8 cellular contexts compared by ENCODE assay signal in genomic region chr1:1013105-1013921, GRCh38. TPM values are rescaled to one million over a fixed set of nuclear protein-coding genes. Genes with fewer than 3 reads are reported as not detected.
DNase-seq lines count a peak whose midpoint lies in the region; ATAC-seq and TF ChIP-seq lines count a peak whose summit lies in the region.

TSS of gene ISG15 (plus strand) at chr1:1013497. CDS start at chr1:1013574, 77 bp downstream.

- in situ Hi-C loops in Caki2 (cut with HindIII; ENCODE audit: low pct_unique_long_range_greater_than_20kb, low sequenced_read_pairs), result no loop called here

- ATAC-seq in foreskin keratinocyte, result peak; percentile 83

- no peaks in the 10 kb centered on the region for H3K27me3 ChIP-seq in HUES48 (ENCODE audit: control insufficient read depth, insufficient read depth, low read length)
- peaks cover under 1% of the 10 kb centered on the region for H3K27me3 ChIP-seq in foreskin keratinocyte
- H3K27me3 ChIP-seq in neuron (ENCODE audit: insufficient read depth, low read length), result no peaks in the 10 kb centered on the region
- peaks cover 0 to 3% (median 0%) of the 10 kb centered on the region in 5 donors for H3K27me3 ChIP-seq in subcutaneous abdominal adipose tissue (ENCODE audit: control insufficient read depth in 5 of 5, insufficient read depth in 4 of 5, low read length in 5 of 5)

- H3K4me1 ChIP-seq in HUES48 (ENCODE audit: control insufficient read depth, insufficient read depth, low read length), result peaks cover 16% of the 10 kb centered on the region; the same call in 1 of the 2 replicates
- H3K4me1 ChIP-seq in foreskin keratinocyte, result peaks cover 8% of the 10 kb centered on the region
- H3K4me1 ChIP-seq in neuron (ENCODE audit: insufficient read depth, low read length), result peaks cover 19% of the 10 kb centered on the region
- peaks cover 0 to 23% (median 22%) of the 10 kb centered on the region in 5 donors for H3K4me1 ChIP-seq in subcutaneous abdominal adipose tissue (ENCODE audit: control insufficient read depth in 5 of 5, insufficient read depth in 5 of 5, low read length in 5 of 5)

- H3K4me3 ChIP-seq in HUES48 (ENCODE audit: low read depth, low read length), result peak within 1 kb of the TSS; percentile 77
- peak within 1 kb of the TSS; percentile 57 for H3K4me3 ChIP-seq in neuron (ENCODE audit: low read length)
- peak within 1 kb of the TSS; percentile 80 to 95 (median 94) for H3K4me3 ChIP-seq in subcutaneous abdominal adipose tissue (ENCODE audit: low read depth in 1 of 5, low read length in 5 of 5)

- DNase-seq in Caki2 (ENCODE audit: low read depth) (peak; percentile 76), GM20000 (ENCODE audit: low spot score) (peak; percentile 84), SHP77 (lab: John Stamatoyannopoulos, UW) (peak; percentile 72 to 77), activated gamma-delta T cell treated with Interleukin-2 at 50 U/mL for 16 hours (peak; percentile 86), foreskin keratinocyte (peak; percentile 76 to 85)

- TF ChIP-seq CTCF in GM20000 (IDR thresholded peaks at IDR 0.05; ENCODE audit: extremely low read depth, missing control alignments), result no peak
- peak; percentile 1 for TF ChIP-seq CTCF in foreskin keratinocyte (conservative IDR thresholded peaks at IDR 0.05)

- H2AFZ ChIP-seq in neuron (ENCODE audit: low read depth, low read length), result peak within 1 kb of the TSS; percentile 80

- H3K36me3 ChIP-seq in HUES48 (ENCODE audit: control insufficient read depth, insufficient read depth, low read length), result no peaks in the 10 kb centered on the region
- no peaks in the 10 kb centered on the region for H3K36me3 ChIP-seq in neuron (ENCODE audit: insufficient read depth, low read length)
- H3K36me3 ChIP-seq in subcutaneous abdominal adipose tissue (ENCODE audit: control insufficient read depth in 5 of 5, insufficient read depth in 5 of 5, low read length in 5 of 5), result no peaks in the 10 kb centered on the region

- H3K9me3 ChIP-seq in HUES48 (ENCODE audit: control insufficient read depth, insufficient read depth, low read length), result no peaks in the 10 kb centered on the region
- H3K9me3 ChIP-seq in neuron (ENCODE audit: low read length), result no peaks in the 10 kb centered on the region
- H3K9me3 ChIP-seq in subcutaneous abdominal adipose tissue (ENCODE audit: control insufficient read depth in 5 of 5, low read length in 5 of 5), result no peaks in the 10 kb centered on the region

- peak within 1 kb of the TSS; percentile 86 for H3K27ac ChIP-seq in HUES48 (ENCODE audit: low read depth, low read length)
- H3K27ac ChIP-seq in foreskin keratinocyte, result peak within 1 kb of the TSS; percentile 93
- peak within 1 kb of the TSS; percentile 70 for H3K27ac ChIP-seq in subcutaneous abdominal adipose tissue (ENCODE audit: low read depth, low read length)

- H3K9ac ChIP-seq in HUES48 (ENCODE audit: low read depth, low read length) (peak within 1 kb of the TSS; percentile 64), subcutaneous abdominal adipose tissue (ENCODE audit: low read length in 5 of 5) (peak within 1 kb of the TSS; percentile 29 to 90 (median 82))

RNA-seq across cellular contexts. Expression of gene ISG15, which starts in this region (rescaled TPM):
- 129 and 152 TPM in 2 replicates for total RNA-seq in Caki2 (2014; rRNA removed; shearing (Covaris generic); ENCODE audit: low replicate concordance)
- 300 and 424 TPM in 2 replicates for total RNA-seq in foreskin keratinocyte
- polyA plus RNA-seq in foreskin keratinocyte, result 448 and 672 TPM in 2 replicates

Comparison
In these comparisons a context has a peak if more than half of its experiments do, and no peak if none do; other contexts are left out.
1. Peak in every context shown above with its lines: DNase-seq, ATAC-seq, H3K4me3 ChIP-seq and H3K27ac ChIP-seq.